ENCODE assay signal across 11 cellular contexts in genomic region chr17:67443931-67444597, GRCh38.
A peak's percentile ranks its signal among the peaks of the same experiment; 100 is the strongest.
DNase-seq lines count a peak whose midpoint lies in the region; ATAC-seq lines count a peak whose summit lies in the region.
"Had no signal": no experiment of that assay in that cellular context is flagged by ENCODE, and none has a peak within 500 bp of the region (broad histone marks: within the 10 kb centered on the region; RNA-seq: fewer than 3 reads in every experiment).

No MANE protein-coding gene starts in this region.

- no peak for DNase-seq in activated CD4-positive, alpha-beta T cell treated with anti-CD3 and anti-CD28 coated beads for 36 hours
- no peak for DNase-seq in activated CD4-positive, alpha-beta T cell treated with anti-CD3 and anti-CD28 coated beads for 4 hours
- DNase-seq in amniotic epithelial cell (ENCODE audit: low read depth) (peak; percentile 9), left ventricle myocardium superior (no peak), C1 segment of cervical spinal cord (lab: John Stamatoyannopoulos, UW) (no peak), epidermal melanocyte (ENCODE audit: insufficient read length, low spot score) (no peak), NCI-H446 treated with DMSO at 0.1 percent for 48 hours (lab: John Stamatoyannopoulos, UW) (no peak)
- DNase-seq in stimulated activated effector memory CD8-positive, alpha-beta T cell treated with anti-CD3 and anti-CD28 coated beads, Interleukin-12 subunit alpha, Interleukin-12 subunit beta, amount 100 ng/mL, for 72 hours (ENCODE audit: low spot score in 2 of 2): no peak
- DNase-seq: MM.1S; stimulated activated CD8-positive, alpha-beta memory T cell treated with anti-CD3 and anti-CD28 coated beads, Interleukin-4, amount 100 ng/mL, for 48 hours had no signal

- POLR2A ChIA-PET in activated CD4-positive, alpha-beta T cell treated with anti-CD3 and anti-CD28 coated beads for 36 hours (lab: Charles Lee): no interaction called here

- no peak overlapping the region for H3K4me3 Mint-ChIP-seq in activated CD4-positive, alpha-beta T cell treated with anti-CD3 and anti-CD28 coated beads for 36 hours
- H3K4me3 Mint-ChIP-seq in stimulated activated effector memory CD8-positive, alpha-beta T cell treated with anti-CD3 and anti-CD28 coated beads, Interleukin-12 subunit alpha, Interleukin-12 subunit beta, amount 100 ng/mL, for 72 hours: no peak overlapping the region

- intact Hi-C loops in activated CD4-positive, alpha-beta T cell treated with anti-CD3 and anti-CD28 coated beads for 36 hours (cut with DNase I, micrococcal nuclease): loop anchor here in 1 of 2 experiments (10.0 kb wide), 1 partner anchor 811 kb away; no protein-coding TSS in a partner anchor
- intact Hi-C loops in left ventricle myocardium superior (cut with micrococcal nuclease): no loop called here

- H3K36me3 Mint-ChIP-seq in activated CD4-positive, alpha-beta T cell treated with anti-CD3 and anti-CD28 coated beads for 36 hours (ENCODE audit: low read depth): peaks cover 2% of the 10 kb centered on the region
- H3K36me3 Mint-ChIP-seq in stimulated activated effector memory CD8-positive, alpha-beta T cell treated with anti-CD3 and anti-CD28 coated beads, Interleukin-12 subunit alpha, Interleukin-12 subunit beta, amount 100 ng/mL, for 72 hours: peaks cover 5% of the 10 kb centered on the region

- CTCF ChIA-PET in activated CD4-positive, alpha-beta T cell treated with anti-CD3 and anti-CD28 coated beads for 36 hours (lab: Charles Lee): interaction anchor here (0.7 to 3.1 kb wide), 6 partner anchors 8 to 56 kb away, joined by 3 to 16 read pairs (median 4); no protein-coding TSS in a partner anchor

- H3K27ac Mint-ChIP-seq in activated CD4-positive, alpha-beta T cell treated with anti-CD3 and anti-CD28 coated beads for 36 hours: peak overlapping the region; percentile 45
- H3K27ac Mint-ChIP-seq in stimulated activated effector memory CD8-positive, alpha-beta T cell treated with anti-CD3 and anti-CD28 coated beads, Interleukin-12 subunit alpha, Interleukin-12 subunit beta, amount 100 ng/mL, for 72 hours: peak overlapping the region; percentile 86

- peaks cover 71% of the 10 kb centered on the region for H3K4me1 Mint-ChIP-seq in activated CD4-positive, alpha-beta T cell treated with anti-CD3 and anti-CD28 coated beads for 36 hours
- peaks cover 64% of the 10 kb centered on the region for H3K4me1 Mint-ChIP-seq in stimulated activated effector memory CD8-positive, alpha-beta T cell treated with anti-CD3 and anti-CD28 coated beads, Interleukin-12 subunit alpha, Interleukin-12 subunit beta, amount 100 ng/mL, for 72 hours

- H3K27me3 Mint-ChIP-seq in activated CD4-positive, alpha-beta T cell treated with anti-CD3 and anti-CD28 coated beads for 36 hours: no peaks in the 10 kb centered on the region

- no peak for ATAC-seq in activated CD4-positive, alpha-beta T cell treated with anti-CD3 and anti-CD28 coated beads for 36 hours
- peak; percentile 88 for ATAC-seq in left ventricle myocardium superior
- no peak for ATAC-seq in stimulated activated effector memory CD8-positive, alpha-beta T cell treated with anti-CD3 and anti-CD28 coated beads, Interleukin-12 subunit alpha, Interleukin-12 subunit beta, amount 100 ng/mL, for 72 hours
- ATAC-seq: A549 had no signal

- H3K9me3 Mint-ChIP-seq in activated CD4-positive, alpha-beta T cell treated with anti-CD3 and anti-CD28 coated beads for 36 hours (ENCODE audit: low read depth): no peaks in the 10 kb centered on the region
- H3K9me3 Mint-ChIP-seq in stimulated activated effector memory CD8-positive, alpha-beta T cell treated with anti-CD3 and anti-CD28 coated beads, Interleukin-12 subunit alpha, Interleukin-12 subunit beta, amount 100 ng/mL, for 72 hours: no peaks in the 10 kb centered on the region
